Comparison of ENCODE assay signal across 38 cellular contexts in genomic region chr3:170075425-170076091, GRCh38. TPM values are rescaled to one million over a fixed set of nuclear protein-coding genes. Genes with fewer than 3 reads are reported as not detected.
"Had no signal": no experiment of that assay in that cellular context is flagged by ENCODE, and none has a peak within 500 bp of the region (broad histone marks: within the 10 kb centered on the region; RNA-seq: fewer than 3 reads in every experiment).

No MANE protein-coding gene starts in this region.

- H3K4me1 Mint-ChIP-seq: T-helper 17 cell had no signal

- H3K4me3 ChIP-seq: adrenal gland, breast epithelium, cardiac muscle cell, coronary artery, dorsolateral prefrontal cortex, gastrocnemius medialis, heart left ventricle had no signal

- H3K9me3 ChIP-seq: adrenal gland, breast epithelium, gastrocnemius medialis, heart left ventricle had no signal

- H3K27me3 Mint-ChIP-seq: activated B cell treated with CpG ODN at 0.5 μM for 24 hours; activated CD8-positive, alpha-beta T cell treated with anti-CD3 and anti-CD28 coated beads for 36 hours; activated naive CD4-positive, alpha-beta T cell treated with anti-CD3 and anti-CD28 coated beads, Interleukin-2, amount 50 U/mL, for 24 hours; activated naive CD8-positive, alpha-beta T cell treated with anti-CD3 and anti-CD28 coated beads for 36 hours; activated naive CD8-positive, alpha-beta T cell treated with anti-CD3 and anti-CD28 coated beads, Interleukin-2, amount 50 U/mL, for 24 hours; activated T-helper 17 cell treated with anti-CD3 and anti-CD28 coated beads, Interleukin-2, amount 50 U/mL, for 72 hours; brain; dendritic cell treated with granulocyte-macrophage colony-stimulating factor and Interleukin-4, amounts not matched to agents 40 ng/mL and 50 ng/mL, for 4 days; T-helper 17 cell had no signal

- H3K4me3 Mint-ChIP-seq: activated B cell treated with CpG ODN at 0.5 μM for 24 hours; activated CD8-positive, alpha-beta T cell treated with anti-CD3 and anti-CD28 coated beads for 36 hours; activated naive CD4-positive, alpha-beta T cell treated with anti-CD3 and anti-CD28 coated beads, Interleukin-2, amount 50 U/mL, for 24 hours; activated naive CD8-positive, alpha-beta T cell treated with anti-CD3 and anti-CD28 coated beads for 36 hours; activated naive CD8-positive, alpha-beta T cell treated with anti-CD3 and anti-CD28 coated beads, Interleukin-2, amount 50 U/mL, for 24 hours; activated T-cell treated with anti-CD3 and anti-CD28 coated beads, Interleukin-2, amount 50 U/mL, for 4 hours; activated T-helper 17 cell treated with anti-CD3 and anti-CD28 coated beads, Interleukin-2, amount 50 U/mL, for 72 hours; brain; dendritic cell treated with granulocyte-macrophage colony-stimulating factor and Interleukin-4, amounts not matched to agents 40 ng/mL and 50 ng/mL, for 4 days; endodermal cell; T-helper 17 cell; T-helper 2 cell treated with Interferon-gamma antibody and Interleukin-4, amounts not matched to agents 5 μg/mL and 100 μg/mL, for 36 hours had no signal

- DNase-seq: activated B cell treated with CpG ODN at 0.5 μM for 24 hours; activated CD4-positive, alpha-beta T cell treated with anti-CD3 and anti-CD28 coated beads for 48 hours; activated CD4-positive, alpha-beta T cell treated with anti-CD3 and anti-CD28 coated beads, Interleukin-2, amount 50 U/mL, for 1 hour; activated CD4-positive, alpha-beta T cell treated with anti-CD3 and anti-CD28 coated beads, Interleukin-2, amount 50 U/mL, for 48 hours; activated CD8-positive, alpha-beta memory T cell treated with anti-CD3 and anti-CD28 coated beads for 24 hours; activated CD8-positive, alpha-beta T cell treated with anti-CD3 and anti-CD28 coated beads for 36 hours; activated effector memory CD4-positive, alpha-beta T cell treated with Interleukin-2 at 50 U/mL for 16 hours; activated gamma-delta T cell treated with Interleukin-2 at 50 U/mL for 16 hours; activated naive CD4-positive, alpha-beta T cell treated with Interleukin-2 at 50 U/mL for 16 hours; activated naive CD8-positive, alpha-beta T cell treated with anti-CD3 and anti-CD28 coated beads for 36 hours; activated naive CD8-positive, alpha-beta T cell treated with anti-CD3 and anti-CD28 coated beads, Interleukin-2, amount 50 U/mL, for 24 hours; activated T-cell treated with anti-CD3 and anti-CD28 coated beads, Interleukin-2, amount 50 U/mL, for 4 hours; adrenal gland; amygdala; aorta; central memory CD4-positive, alpha-beta T cell; cerebellar nuclear complex; dorsolateral prefrontal cortex; effector memory CD4-positive, alpha-beta T cell; endodermal cell; foreskin keratinocyte; gastrocnemius medialis; glutamatergic neuron; heart left ventricle; T-helper 1 cell; T-helper 17 cell; T1000; WERI-Rb-1 had no signal

- H3K4me1 ChIP-seq: adrenal gland, breast epithelium, foreskin keratinocyte, gastrocnemius medialis, heart left ventricle had no signal

- H3K27me3 ChIP-seq: adrenal gland, breast epithelium, cardiac muscle cell, dorsolateral prefrontal cortex, foreskin keratinocyte, gastrocnemius medialis, heart left ventricle had no signal

- H3K9me3 Mint-ChIP-seq: activated B cell treated with CpG ODN at 0.5 μM for 24 hours; activated naive CD4-positive, alpha-beta T cell treated with anti-CD3 and anti-CD28 coated beads, Interleukin-2, amount 50 U/mL, for 24 hours; activated naive CD8-positive, alpha-beta T cell treated with anti-CD3 and anti-CD28 coated beads for 36 hours; activated T-cell treated with anti-CD3 and anti-CD28 coated beads, Interleukin-2, amount 50 U/mL, for 4 hours had no signal

- H3K36me3 ChIP-seq: adrenal gland, breast epithelium, cardiac muscle cell, gastrocnemius medialis, WERI-Rb-1 had no signal

- ATAC-seq: activated CD4-positive, CD25-positive, alpha-beta regulatory T cell treated with anti-CD3 and anti-CD28 coated beads, Interleukin-2, amount 50 U/mL, for 24 hours; activated CD8-positive, alpha-beta T cell treated with anti-CD3 and anti-CD28 coated beads for 36 hours; activated naive CD8-positive, alpha-beta T cell treated with anti-CD3 and anti-CD28 coated beads, Interleukin-2, amount 50 U/mL, for 24 hours; activated T-cell treated with anti-CD3 and anti-CD28 coated beads, Interleukin-2, amount 50 U/mL, for 4 hours; activated T-helper 17 cell treated with anti-CD3 and anti-CD28 coated beads, Interleukin-2, amount 50 U/mL, for 72 hours; esophagus mucosa; foreskin keratinocyte; gastrocnemius medialis; heart left ventricle; T-helper 17 cell had no signal

- H3K27ac Mint-ChIP-seq: activated B cell treated with CpG ODN at 0.5 μM for 24 hours; activated CD8-positive, alpha-beta T cell treated with anti-CD3 and anti-CD28 coated beads for 36 hours; activated naive CD4-positive, alpha-beta T cell treated with anti-CD3 and anti-CD28 coated beads, Interleukin-2, amount 50 U/mL, for 24 hours; activated naive CD8-positive, alpha-beta T cell treated with anti-CD3 and anti-CD28 coated beads for 36 hours; activated naive CD8-positive, alpha-beta T cell treated with anti-CD3 and anti-CD28 coated beads, Interleukin-2, amount 50 U/mL, for 24 hours; activated T-helper 17 cell treated with anti-CD3 and anti-CD28 coated beads, Interleukin-2, amount 50 U/mL, for 72 hours; brain; dendritic cell treated with granulocyte-macrophage colony-stimulating factor and Interleukin-4, amounts not matched to agents 40 ng/mL and 50 ng/mL, for 4 days; endodermal cell; T-helper 17 cell; T-helper 2 cell treated with Interferon-gamma antibody and Interleukin-4, amounts not matched to agents 5 μg/mL and 100 μg/mL, for 36 hours had no signal

- H3K27ac ChIP-seq: adrenal gland, breast epithelium, cardiac muscle cell, coronary artery, dorsolateral prefrontal cortex, foreskin keratinocyte, gastrocnemius medialis, heart left ventricle, WERI-Rb-1 had no signal

RNA-seq across cellular contexts. Expression of gene GPR160, which starts 37.8 kb away (rescaled TPM):
- total RNA-seq: cardiac muscle cell had no signal
